1 cellular context compared by ENCODE assay signal in the genomic region with DNA sequence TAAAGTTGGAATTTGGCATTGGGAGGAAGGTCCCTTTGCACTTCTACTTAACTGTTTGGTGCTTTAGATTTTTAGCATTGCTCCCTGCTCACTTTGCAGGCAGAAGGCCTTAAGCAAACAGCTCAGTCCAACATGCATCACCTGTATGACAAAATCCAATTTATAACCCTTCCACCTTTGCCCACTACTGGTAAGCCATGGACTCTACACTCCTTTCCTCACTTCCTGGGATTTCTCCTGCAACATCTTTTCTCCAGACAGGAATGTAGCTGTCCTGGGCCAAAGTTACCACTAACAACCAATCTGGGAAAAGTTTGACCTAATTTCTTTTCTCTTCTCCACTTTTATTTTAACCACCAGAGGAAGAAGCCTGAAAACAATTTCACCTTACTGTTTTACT.
TF ChIP-seq lines count a peak whose summit lies in the region.

No MANE protein-coding gene starts in this region.

TF ChIP-seq in GM23338, 12 proteins besides CTCF, POLR2A, EP300 and RAD21 (continued from another document):
- TF ChIP-seq, protein P1, sequence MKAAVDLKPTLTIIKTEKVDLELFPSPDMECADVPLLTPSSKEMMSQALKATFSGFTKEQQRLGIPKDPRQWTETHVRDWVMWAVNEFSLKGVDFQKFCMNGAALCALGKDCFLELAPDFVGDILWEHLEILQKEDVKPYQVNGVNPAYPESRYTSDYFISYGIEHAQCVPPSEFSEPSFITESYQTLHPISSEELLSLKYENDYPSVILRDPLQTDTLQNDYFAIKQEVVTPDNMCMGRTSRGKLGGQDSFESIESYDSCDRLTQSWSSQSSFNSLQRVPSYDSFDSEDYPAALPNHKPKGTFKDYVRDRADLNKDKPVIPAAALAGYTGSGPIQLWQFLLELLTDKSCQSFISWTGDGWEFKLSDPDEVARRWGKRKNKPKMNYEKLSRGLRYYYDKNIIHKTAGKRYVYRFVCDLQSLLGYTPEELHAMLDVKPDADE (IDR thresholded peaks at IDR 0.05) = no peak
